Comparison of ENCODE assay signal across 1 cellular context in genomic region chr14:61201171-61201570, GRCh38.
TF ChIP-seq lines count a peak whose summit lies in the region.

No MANE protein-coding gene starts in this region.

TF ChIP-seq in SK-N-SH, 30 proteins besides CTCF, POLR2A, EP300 and RAD21 (continued from another document):
- TF ChIP-seq IRF3 (IDR thresholded peaks at IDR 0.05; ENCODE audit: low read depth, low read length) (no peak), REST (IDR thresholded peaks at IDR 0.05; ENCODE audit: low read depth, low read length) (no peak), MEF2A (IDR thresholded peaks at IDR 0.05; ENCODE audit: borderline replicate concordance, low read depth) (no peak), USF1 (IDR thresholded peaks at IDR 0.05; ENCODE audit: borderline replicate concordance, low read depth) (no peak), JUND (IDR thresholded peaks at IDR 0.05) (no peak), FOXM1 (IDR thresholded peaks at IDR 0.05; ENCODE audit: low read depth) (no peak), FOSL2 (IDR thresholded peaks at IDR 0.05; ENCODE audit: borderline replicate concordance, low read depth) (no peak), TCF12 (IDR thresholded peaks at IDR 0.05) (no peak), ZBTB33 (IDR thresholded peaks at IDR 0.05; ENCODE audit: borderline replicate concordance, low read depth) (no peak), YY1 (IDR thresholded peaks at IDR 0.05; ENCODE audit: low read depth) (no peak), MXI1 (IDR thresholded peaks at IDR 0.05; ENCODE audit: low read depth, low read length) (no peak)
